In genomic region chr22:48800886-48801607, GRCh38 we compare ENCODE assay signal across 22 cellular contexts.
"Had no signal": no experiment of that assay in that cellular context is flagged by ENCODE, and none has a peak within 500 bp of the region (broad histone marks: within the 10 kb centered on the region; RNA-seq: fewer than 3 reads in every experiment).

No MANE protein-coding gene starts in this region.

- H3K4me1 ChIP-seq: foreskin keratinocyte, neural progenitor cell, psoas muscle, testis had no signal

- H3K4me3 ChIP-seq: neural progenitor cell, psoas muscle, sigmoid colon, skin epidermis, testis, tibial nerve had no signal

- H3K27me3 Mint-ChIP-seq: dendritic cell treated with granulocyte-macrophage colony-stimulating factor and Interleukin-4, amounts not matched to agents 40 ng/mL and 50 ng/mL, for 4 days; natural killer cell treated with Interleukin-12 subunit alpha and Interleukin-12 subunit beta and Interleukin-15 and Interleukin-18, amount 100 ng/mL, for 72 hours; stimulated activated naive CD8-positive, alpha-beta T cell treated with anti-CD3 and anti-CD28 coated beads, Interleukin-15, amount 100 ng/mL, for 72 hours had no signal

- H3K36me3 Mint-ChIP-seq: immature natural killer cell; natural killer cell treated with Interleukin-12 subunit alpha and Interleukin-12 subunit beta and Interleukin-15 and Interleukin-18, amount 100 ng/mL, for 72 hours; neural progenitor cell; stimulated activated naive B cell treated with anti-CD40 and anti-IgM and Interleukin-4, amounts not matched to agents 10 μg/mL and 1 μg/mL and 100 μg/mL, for 72 hours had no signal

- H3K4me2 ChIP-seq: neural progenitor cell had no signal

- H3K27me3 ChIP-seq: foreskin keratinocyte, neural progenitor cell, testis, tibial nerve had no signal

- H3K9me3 Mint-ChIP-seq: dendritic cell treated with granulocyte-macrophage colony-stimulating factor and Interleukin-4, amounts not matched to agents 40 ng/mL and 50 ng/mL, for 4 days; endodermal cell; immature natural killer cell; natural killer cell treated with Interleukin-12 subunit alpha and Interleukin-12 subunit beta and Interleukin-15 and Interleukin-18, amount 100 ng/mL, for 72 hours; neural progenitor cell; stimulated activated naive B cell treated with anti-CD40 and anti-IgM and Interleukin-4, amounts not matched to agents 10 μg/mL and 1 μg/mL and 100 μg/mL, for 72 hours; stimulated activated naive CD8-positive, alpha-beta T cell treated with anti-CD3 and anti-CD28 coated beads, Interleukin-15, amount 100 ng/mL, for 72 hours had no signal

- DNase-seq: effector CD4-positive, alpha-beta T cell; endodermal cell; erythroblast; foreskin keratinocyte; immature natural killer cell; kidney; left colon; occipital lobe; psoas muscle; retina; sigmoid colon; stimulated activated CD4-positive, alpha-beta T cell treated with anti-CD3 and anti-CD28 coated beads, Interleukin-2, amount 100 ng/mL, for 24 hours; stimulated activated CD4-positive, alpha-beta T cell treated with anti-CD3 and anti-CD28 coated beads, Interleukin-4, amount 100 ng/mL, for 4 hours; stimulated activated naive B cell treated with anti-CD40 and anti-IgM and Interleukin-4, amounts not matched to agents 10 μg/mL and 1 μg/mL and 100 μg/mL, for 72 hours; stimulated activated naive CD8-positive, alpha-beta T cell treated with anti-CD3 and anti-CD28 coated beads, Interleukin-15, amount 100 ng/mL, for 72 hours; testis had no signal

- H3K4me1 Mint-ChIP-seq: immature natural killer cell; stimulated activated naive B cell treated with anti-CD40 and anti-IgM and Interleukin-4, amounts not matched to agents 10 μg/mL and 1 μg/mL and 100 μg/mL, for 72 hours; stimulated activated naive CD8-positive, alpha-beta T cell treated with anti-CD3 and anti-CD28 coated beads, Interleukin-15, amount 100 ng/mL, for 72 hours had no signal

- H3K4me3 Mint-ChIP-seq: dendritic cell treated with granulocyte-macrophage colony-stimulating factor and Interleukin-4, amounts not matched to agents 40 ng/mL and 50 ng/mL, for 4 days; endodermal cell; immature natural killer cell; natural killer cell treated with Interleukin-12 subunit alpha and Interleukin-12 subunit beta and Interleukin-15 and Interleukin-18, amount 100 ng/mL, for 72 hours; neural progenitor cell; stimulated activated naive B cell treated with anti-CD40 and anti-IgM and Interleukin-4, amounts not matched to agents 10 μg/mL and 1 μg/mL and 100 μg/mL, for 72 hours; stimulated activated naive CD8-positive, alpha-beta T cell treated with anti-CD3 and anti-CD28 coated beads, Interleukin-15, amount 100 ng/mL, for 72 hours had no signal

- H3K36me3 ChIP-seq: neural progenitor cell, sigmoid colon, tibial nerve had no signal

- H3K27ac ChIP-seq: foreskin keratinocyte, neural progenitor cell, psoas muscle, sigmoid colon, skin epidermis, testis, tibial nerve had no signal

- FAIRE-seq: endothelial cell of umbilical vein, kidney had no signal

- H3K9ac ChIP-seq: neural progenitor cell had no signal

- H3K27ac Mint-ChIP-seq: dendritic cell treated with granulocyte-macrophage colony-stimulating factor and Interleukin-4, amounts not matched to agents 40 ng/mL and 50 ng/mL, for 4 days; endodermal cell; immature natural killer cell; natural killer cell treated with Interleukin-12 subunit alpha and Interleukin-12 subunit beta and Interleukin-15 and Interleukin-18, amount 100 ng/mL, for 72 hours; neural progenitor cell; stimulated activated naive B cell treated with anti-CD40 and anti-IgM and Interleukin-4, amounts not matched to agents 10 μg/mL and 1 μg/mL and 100 μg/mL, for 72 hours; stimulated activated naive CD8-positive, alpha-beta T cell treated with anti-CD3 and anti-CD28 coated beads, Interleukin-15, amount 100 ng/mL, for 72 hours had no signal
